8 cellular contexts compared by ENCODE assay signal in the genomic region with DNA sequence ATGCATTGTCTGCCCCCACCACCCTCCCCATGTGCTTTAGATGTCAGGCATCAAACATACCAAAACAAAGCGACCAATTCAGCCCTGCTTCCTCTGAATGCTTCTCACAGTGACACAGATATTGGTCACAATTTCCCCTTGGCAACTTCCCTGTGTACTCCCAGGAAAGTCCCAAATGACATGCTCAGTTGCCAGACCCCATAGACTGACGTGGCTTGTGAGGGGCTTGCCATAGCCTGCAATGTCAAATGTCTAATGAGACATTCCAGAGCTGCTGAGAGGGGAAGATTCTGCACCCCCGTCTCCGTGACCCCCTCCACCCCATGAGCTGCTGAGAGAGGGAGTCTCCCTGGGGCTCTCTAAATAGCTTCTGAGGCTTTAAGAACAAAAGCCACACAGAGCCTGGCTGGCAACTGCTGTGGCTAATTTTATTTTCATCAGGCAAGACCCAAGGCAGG. TPM values are rescaled to one million over a fixed set of nuclear protein-coding genes. Genes with fewer than 3 reads are reported as not detected.
DNase-seq lines count a peak whose midpoint lies in the region; ATAC-seq and TF ChIP-seq lines count a peak whose summit lies in the region.

No MANE protein-coding gene starts in this region.

- H3K4me1 Mint-ChIP-seq in activated naive CD8-positive, alpha-beta T cell treated with anti-CD3 and anti-CD28 coated beads, Interleukin-2, amount 50 U/mL, for 24 hours = peaks cover 1% of the 10 kb centered on the region
- no peaks in the 10 kb centered on the region for H3K4me1 Mint-ChIP-seq in activated naive CD8-positive, alpha-beta T cell treated with anti-CD3 and anti-CD28 coated beads for 36 hours

- H3K27me3 Mint-ChIP-seq in activated naive CD8-positive, alpha-beta T cell treated with anti-CD3 and anti-CD28 coated beads, Interleukin-2, amount 50 U/mL, for 24 hours = no peaks in the 10 kb centered on the region
- H3K27me3 Mint-ChIP-seq in activated naive CD8-positive, alpha-beta T cell treated with anti-CD3 and anti-CD28 coated beads for 36 hours = no peaks in the 10 kb centered on the region

- TF ChIP-seq CTCF in tibial nerve (IDR thresholded peaks at IDR 0.05) (no peak), lower leg skin (IDR thresholded peaks at IDR 0.05) (no peak)

- H3K9me3 Mint-ChIP-seq in activated naive CD8-positive, alpha-beta T cell treated with anti-CD3 and anti-CD28 coated beads, Interleukin-2, amount 50 U/mL, for 24 hours = peaks cover 12% of the 10 kb centered on the region
- peaks cover 10% of the 10 kb centered on the region for H3K9me3 Mint-ChIP-seq in activated naive CD8-positive, alpha-beta T cell treated with anti-CD3 and anti-CD28 coated beads for 36 hours

- no peaks in the 10 kb centered on the region for H3K36me3 Mint-ChIP-seq in activated naive CD8-positive, alpha-beta T cell treated with anti-CD3 and anti-CD28 coated beads, Interleukin-2, amount 50 U/mL, for 24 hours (ENCODE audit: low read depth)
- H3K36me3 Mint-ChIP-seq in activated naive CD8-positive, alpha-beta T cell treated with anti-CD3 and anti-CD28 coated beads for 36 hours = no peaks in the 10 kb centered on the region

- H3K4me1 ChIP-seq in tibial nerve = peaks cover 0 to 12% (median 3%) of the 10 kb centered on the region in 4 donors

- TF ChIP-seq EP300 in tibial nerve (IDR thresholded peaks at IDR 0.05) = peak; percentile 22 to 69

- no peaks in the 10 kb centered on the region for H3K9me3 ChIP-seq in tibial nerve

- 6 to 31% methylated on average over 4 of the region's 4 CpGs for WGBS in tibial nerve, 2 donors
- 11 to 32% methylated on average over 4 of the region's 4 CpGs for WGBS in lower leg skin, 2 donors

- ATAC-seq in activated naive CD8-positive, alpha-beta T cell treated with anti-CD3 and anti-CD28 coated beads, Interleukin-2, amount 50 U/mL, for 24 hours = peak; percentile 36
- peak; percentile 80 to 84 for ATAC-seq in left cardiac atrium

- H3K36me3 ChIP-seq in tibial nerve = peaks cover 0 to 42% (median 0%) of the 10 kb centered on the region in 3 donors

- H3K4me3 ChIP-seq in tibial nerve (peak overlapping the region in 1 of 4 donors; percentile 2), lower leg skin (ENCODE audit: low read depth, poor library complexity, severe bottlenecking) (no peak overlapping the region)

- TF ChIP-seq POLR2A in tibial nerve (IDR thresholded peaks at IDR 0.05) (no peak), lower leg skin (IDR thresholded peaks at IDR 0.05) (no peak)

- H3K27me3 ChIP-seq in tibial nerve = no peaks in the 10 kb centered on the region

- peak overlapping the region; percentile 28 to 92 (median 74) for H3K27ac ChIP-seq in tibial nerve

- intact Hi-C loops in left cardiac atrium (cut with DNase I) = no loop called here
- intact Hi-C loops in lower leg skin (cut with DNase I; ENCODE audit: low total_unique reads) = no loop called here

- H3K27ac Mint-ChIP-seq in activated naive CD8-positive, alpha-beta T cell treated with anti-CD3 and anti-CD28 coated beads, Interleukin-2, amount 50 U/mL, for 24 hours = no peak overlapping the region
- no peak overlapping the region for H3K27ac Mint-ChIP-seq in activated naive CD8-positive, alpha-beta T cell treated with anti-CD3 and anti-CD28 coated beads for 36 hours

- DNase-seq in activated naive CD8-positive, alpha-beta T cell treated with anti-CD3 and anti-CD28 coated beads, Interleukin-2, amount 50 U/mL, for 24 hours = no peak
- no peak for DNase-seq in activated naive CD8-positive, alpha-beta T cell treated with anti-CD3 and anti-CD28 coated beads for 36 hours
- DNase-seq in RKO (ENCODE audit: low spot score) = peak; percentile 5
- DNase-seq in left cardiac atrium = peak; percentile 39
- peak in 1 of 2 donors; percentile 6 for DNase-seq in tibial nerve (ENCODE audit: low spot score in 2 of 2)
- no peak for DNase-seq in activated T-cell treated with anti-CD3 and anti-CD28 coated beads, Interleukin-2, amount 50 U/mL, for 48 hours
- DNase-seq in lower leg skin (ENCODE audit: low spot score in 2 of 2) = no peak
- DNase-seq in DMS79 treated with DMSO at 0.1 percent for 48 hours (lab: John Stamatoyannopoulos, UW) = no peak

- no peak overlapping the region for H3K4me3 Mint-ChIP-seq in activated naive CD8-positive, alpha-beta T cell treated with anti-CD3 and anti-CD28 coated beads, Interleukin-2, amount 50 U/mL, for 24 hours
- no peak overlapping the region for H3K4me3 Mint-ChIP-seq in activated naive CD8-positive, alpha-beta T cell treated with anti-CD3 and anti-CD28 coated beads for 36 hours

RNA-seq across cellular contexts. Expression of gene RFTN2, which starts 47.3 kb away (rescaled TPM):
- total RNA-seq in activated naive CD8-positive, alpha-beta T cell treated with anti-CD3 and anti-CD28 coated beads for 36 hours = not detected
- total RNA-seq in left cardiac atrium = 1 to 10 TPM; 3.9 to 8.6 TPM
- 10 to 100 TPM; 13.5 to 45.8 (median 38.6) TPM for total RNA-seq in tibial nerve
- 1 to 10 TPM; 1.5 to 6.5 (median 2.7) TPM for total RNA-seq in lower leg skin

Comparison
In these comparisons a context has a peak if more than half of its experiments do, and no peak if none do; other contexts are left out.
1. DNase-seq: peak in RKO (single experiment) and left cardiac atrium (single experiment); none in activated naive CD8-positive, alpha-beta T cell treated with anti-CD3 and anti-CD28 coated beads, Interleukin-2, amount 50 U/mL, for 24 hours (single experiment), activated naive CD8-positive, alpha-beta T cell treated with anti-CD3 and anti-CD28 coated beads for 36 hours (single experiment), activated T-cell treated with anti-CD3 and anti-CD28 coated beads, Interleukin-2, amount 50 U/mL, for 48 hours (0 of 2), lower leg skin (0 of 2) and DMS79 treated with DMSO at 0.1 percent for 48 hours (single experiment).